ENCODE assay signal across 10 cellular contexts in genomic region chr3:9951126-9951525, GRCh38. TPM values are rescaled to one million over a fixed set of nuclear protein-coding genes. Genes with fewer than 3 reads are reported as not detected.
DNase-seq lines count a peak whose midpoint lies in the region; ATAC-seq and TF ChIP-seq lines count a peak whose summit lies in the region.
"Had no signal": no experiment of that assay in that cellular context is flagged by ENCODE, and none has a peak within 500 bp of the region (broad histone marks: within the 10 kb centered on the region; RNA-seq: fewer than 3 reads in every experiment).

No MANE protein-coding gene starts in this region.

- no peak overlapping the region for H3K27ac Mint-ChIP-seq in Caco-2 (ENCODE audit: unreplicated experiment)

- no TSS peak for BruUV-seq in Caco-2 (replicated peaks; lab: Mats Ljungman, UMichigan)

- H3K4me3 ChIP-seq in Caco-2 (ENCODE audit: low read depth, low read length) (no peak overlapping the region), OCI-LY3 (ENCODE audit: low read length) (peak overlapping the region; percentile 87), iPS-15b (ENCODE audit: low read depth, low read length) (peak overlapping the region; percentile 90)

- H3K79me2 ChIP-seq in OCI-LY3 (ENCODE audit: low read length), result no peaks in the 10 kb centered on the region

- no peak for TF ChIP-seq CTCF in Caco-2 (IDR thresholded peaks at IDR 0.05; ENCODE audit: insufficient read depth in 1 of 2, low read depth in 1 of 2, low read length in 1 of 2, severe bottlenecking in 1 of 2, unreplicated experiment in 1 of 2)
- no peak for TF ChIP-seq CTCF in OCI-LY3 (IDR thresholded peaks at IDR 0.05; ENCODE audit: low read depth, low read length)

- H3K9ac ChIP-seq in OCI-LY3 (ENCODE audit: low read length) (peak overlapping the region; percentile 62; the same call in 1 of the 2 replicates), iPS-15b (ENCODE audit: low read depth, low read length) (peak overlapping the region; percentile 70)

- intact Hi-C loops in Caco-2 (cut with micrococcal nuclease; ENCODE audit: unreplicated experiment), result no loop called here

- peak overlapping the region; percentile 44 for H3K27ac ChIP-seq in OCI-LY3 (ENCODE audit: low read length)
- H3K27ac ChIP-seq: gastroesophageal sphincter, psoas muscle had no signal

- ATAC-seq in GM21423 (IDR thresholded peaks at IDR 0.05; ENCODE audit: unreplicated experiment), result peak; percentile 32

- 0 out of 2 replicates have a peak, but pooled peaks cover 6% of the 10 kb centered on the region for H3K4me1 ChIP-seq in Caco-2
- peaks cover 12% of the 10 kb centered on the region for H3K4me1 ChIP-seq in OCI-LY3 (ENCODE audit: low read length)
- peaks cover 20% of the 10 kb centered on the region for H3K4me1 ChIP-seq in iPS-15b (ENCODE audit: control insufficient read depth, insufficient read depth, low read length)

- CTCF ChIA-PET in Caco-2 (lab: Charles Lee), result interaction anchor here (1.1 kb wide), 1 partner anchor 18 kb away, joined by 7 read pairs; the partner anchor contains the start of gene CRELD1

- H3K4me1 Mint-ChIP-seq in Caco-2 (ENCODE audit: low read depth, unreplicated experiment), result no peaks in the 10 kb centered on the region

- peak overlapping the region; percentile 90 for H3K4me2 ChIP-seq in OCI-LY3 (ENCODE audit: low read length)

- H3K27me3 ChIP-seq in Caco-2 (replicated peaks; ENCODE audit: control insufficient read depth, insufficient read depth, low read length) (no peaks in the 10 kb centered on the region), OCI-LY3 (ENCODE audit: low read depth, low read length) (no peaks in the 10 kb centered on the region), iPS-15b (ENCODE audit: control insufficient read depth, insufficient read depth, low read length) (peaks cover 16% of the 10 kb centered on the region)
- H3K27me3 ChIP-seq: gastroesophageal sphincter had no signal

- H3K9me3 Mint-ChIP-seq in Caco-2 (ENCODE audit: unreplicated experiment), result no peaks in the 10 kb centered on the region

- H3K36me3 Mint-ChIP-seq in Caco-2 (ENCODE audit: insufficient read depth, unreplicated experiment), result peaks cover 19% of the 10 kb centered on the region

- no peaks in the 10 kb centered on the region for H3K9me3 ChIP-seq in Caco-2
- no peaks in the 10 kb centered on the region for H3K9me3 ChIP-seq in OCI-LY3 (ENCODE audit: insufficient read depth, low read length)
- no peaks in the 10 kb centered on the region for H3K9me3 ChIP-seq in iPS-15b (ENCODE audit: control insufficient read depth, insufficient read depth, low read length)
- H3K9me3 ChIP-seq: gastroesophageal sphincter, psoas muscle had no signal

- H3K36me3 ChIP-seq in Caco-2 (ENCODE audit: control insufficient read depth, insufficient read depth, low read length) (no peaks in the 10 kb centered on the region; the same call in 1 of the 2 replicates), OCI-LY3 (replicated peaks; ENCODE audit: low read depth, low read length) (peaks cover 6% of the 10 kb centered on the region), iPS-15b (ENCODE audit: control insufficient read depth, insufficient read depth, low read length) (peaks cover 8% of the 10 kb centered on the region)

- POLR2A ChIA-PET in Caco-2 (lab: Charles Lee), result no interaction called here

- no peak overlapping the region for H2AFZ ChIP-seq in OCI-LY3 (ENCODE audit: low read depth, low read length)

- H3K4me3 Mint-ChIP-seq in Caco-2 (ENCODE audit: unreplicated experiment), result peak overlapping the region; percentile 63

- no peaks in the 10 kb centered on the region for H4K20me1 ChIP-seq in OCI-LY3 (ENCODE audit: insufficient read depth, low read length)

- no peaks in the 10 kb centered on the region for H3K27me3 Mint-ChIP-seq in Caco-2 (ENCODE audit: insufficient read depth, unreplicated experiment)

- DNase-seq in Caco-2 (no peak), NCI-H187 (lab: John Stamatoyannopoulos, UW) (no peak), NCI-H82 treated with DMSO at 0.1 percent for 48 hours (lab: John Stamatoyannopoulos, UW; ENCODE audit: unreplicated experiment) (no peak), SKM-1 treated with dmso at 0.1 percent for 144 hours (lab: John Stamatoyannopoulos, UW; ENCODE audit: unreplicated experiment) (no peak), DMS53 (lab: John Stamatoyannopoulos, UW) (no peak)
- DNase-seq: psoas muscle had no signal

RNA-seq across cellular contexts. Expression of gene PRRT3, which starts 1.1 kb away (rescaled TPM):
- total RNA-seq in Caco-2 (2022), result 1.1 and 1.3 TPM in 2 replicates

RNA-seq across cellular contexts. Expression of gene CRELD1, which starts 17.5 kb away (rescaled TPM):
- 17.1 and 18.3 TPM in 2 replicates for total RNA-seq in Caco-2 (2022)

RNA-seq across cellular contexts. Expression of gene IL17RC, which starts 34.2 kb away (rescaled TPM):
- total RNA-seq in Caco-2 (2022), result 8.5 and 11.3 TPM in 2 replicates

RNA-seq across cellular contexts. Expression of gene EMC3, which starts 35.5 kb away (rescaled TPM):
- total RNA-seq in Caco-2 (2022), result 52.4 and 56.7 TPM in 2 replicates

RNA-seq across cellular contexts. Expression of gene IL17RE, which starts 48.5 kb away (rescaled TPM):
- 77.3 and 82.9 TPM in 2 replicates for total RNA-seq in Caco-2 (2022)
